Comparison of ENCODE assay signal across 15 cellular contexts in genomic region chr13:105616313-105617075, GRCh38.
"Had no signal": no experiment of that assay in that cellular context is flagged by ENCODE, and none has a peak within 500 bp of the region (broad histone marks: within the 10 kb centered on the region; RNA-seq: fewer than 3 reads in every experiment).

No MANE protein-coding gene starts in this region.

- ATAC-seq: activated CD8-positive, alpha-beta memory T cell treated with anti-CD3 and anti-CD28 coated beads, Interleukin-2, amount 10 ng/mL, durations not matched to agents 7 days and 5 days; activated naive CD4-positive, alpha-beta T cell treated with anti-CD3 and anti-CD28 coated beads, Interleukin-2, amount 50 U/mL, for 72 hours; activated T-cell treated with anti-CD3 and anti-CD28 coated beads, Interleukin-2, amount 50 U/mL, for 4 hours; stimulated activated naive CD8-positive, alpha-beta T cell treated with anti-CD3 and anti-CD28 coated beads, Interleukin-15, amount 100 ng/mL, for 72 hours had no signal

- H3K4me1 Mint-ChIP-seq: activated CD8-positive, alpha-beta memory T cell treated with anti-CD3 and anti-CD28 coated beads, Interleukin-2, amount 10 ng/mL, durations not matched to agents 7 days and 5 days; stimulated activated naive CD8-positive, alpha-beta T cell treated with anti-CD3 and anti-CD28 coated beads, Interleukin-15, amount 100 ng/mL, for 72 hours had no signal

- H3K9me3 Mint-ChIP-seq: activated T-cell treated with anti-CD3 and anti-CD28 coated beads, Interleukin-2, amount 50 U/mL, for 4 hours; neural progenitor cell; stimulated activated naive CD8-positive, alpha-beta T cell treated with anti-CD3 and anti-CD28 coated beads, Interleukin-15, amount 100 ng/mL, for 72 hours had no signal

- H3K4me1 ChIP-seq: left ventricle myocardium inferior, neural progenitor cell, parathyroid adenoma, uterus had no signal

- H3K4me2 ChIP-seq: neural progenitor cell had no signal

- H3K4me3 ChIP-seq: left ventricle myocardium inferior, neural progenitor cell, uterus had no signal

- H3K79me2 ChIP-seq: parathyroid adenoma had no signal

- H3K27me3 Mint-ChIP-seq: activated CD8-positive, alpha-beta memory T cell treated with anti-CD3 and anti-CD28 coated beads, Interleukin-2, amount 10 ng/mL, durations not matched to agents 7 days and 5 days; stimulated activated naive CD8-positive, alpha-beta T cell treated with anti-CD3 and anti-CD28 coated beads, Interleukin-15, amount 100 ng/mL, for 72 hours had no signal

- H3K36me3 ChIP-seq: left ventricle myocardium inferior, neural progenitor cell, uterus had no signal

- DNase-seq: activated CD4-positive, alpha-beta T cell treated with anti-CD3 and anti-CD28 coated beads for 1 hour; activated CD4-positive, alpha-beta T cell treated with anti-CD3 and anti-CD28 coated beads, Interleukin-2, amount 50 U/mL, for 48 hours; activated CD8-positive, alpha-beta memory T cell treated with anti-CD3 and anti-CD28 coated beads, Interleukin-2, amount 10 ng/mL, durations not matched to agents 7 days and 5 days; activated effector memory CD4-positive, alpha-beta T cell treated with anti-CD3 and anti-CD28 coated beads, Interleukin-2, amount 50 U/mL, for 16 hours; activated T-cell treated with anti-CD3 and anti-CD28 coated beads, Interleukin-2, amount 50 U/mL, for 4 hours; left ventricle myocardium inferior; stimulated activated CD4-positive, alpha-beta T cell treated with anti-CD3 and anti-CD28 coated beads, Interleukin-15, amount 100 ng/mL, for 24 hours; stimulated activated CD4-positive, alpha-beta T cell treated with anti-CD3 and anti-CD28 coated beads, Interleukin-4, amount 100 ng/mL, for 24 hours; stimulated activated naive CD8-positive, alpha-beta T cell treated with anti-CD3 and anti-CD28 coated beads, Interleukin-15, amount 100 ng/mL, for 72 hours; uterus had no signal

- H3K36me3 Mint-ChIP-seq: activated CD8-positive, alpha-beta memory T cell treated with anti-CD3 and anti-CD28 coated beads, Interleukin-2, amount 10 ng/mL, durations not matched to agents 7 days and 5 days; activated naive CD4-positive, alpha-beta T cell treated with anti-CD3 and anti-CD28 coated beads, Interleukin-2, amount 50 U/mL, for 72 hours; neural progenitor cell had no signal

- H3K27me3 ChIP-seq: neural progenitor cell, uterus had no signal

- H3K4me3 Mint-ChIP-seq: activated CD8-positive, alpha-beta memory T cell treated with anti-CD3 and anti-CD28 coated beads, Interleukin-2, amount 10 ng/mL, durations not matched to agents 7 days and 5 days; activated T-cell treated with anti-CD3 and anti-CD28 coated beads, Interleukin-2, amount 50 U/mL, for 4 hours; neural progenitor cell; stimulated activated naive CD8-positive, alpha-beta T cell treated with anti-CD3 and anti-CD28 coated beads, Interleukin-15, amount 100 ng/mL, for 72 hours had no signal

- H2AFZ ChIP-seq: neural progenitor cell, parathyroid adenoma had no signal

- H3K9me3 ChIP-seq: left ventricle myocardium inferior, uterus had no signal

- FAIRE-seq: bronchial epithelial cell, keratinocyte had no signal

- H3K9ac ChIP-seq: neural progenitor cell, parathyroid adenoma had no signal

- H3K27ac Mint-ChIP-seq: activated CD8-positive, alpha-beta memory T cell treated with anti-CD3 and anti-CD28 coated beads, Interleukin-2, amount 10 ng/mL, durations not matched to agents 7 days and 5 days; activated naive CD4-positive, alpha-beta T cell treated with anti-CD3 and anti-CD28 coated beads, Interleukin-2, amount 50 U/mL, for 72 hours; neural progenitor cell; stimulated activated naive CD8-positive, alpha-beta T cell treated with anti-CD3 and anti-CD28 coated beads, Interleukin-15, amount 100 ng/mL, for 72 hours had no signal

- H3K27ac ChIP-seq: left ventricle myocardium inferior, neural progenitor cell, parathyroid adenoma, uterus had no signal
